Comparison of ENCODE assay signal across 19 cellular contexts in the genomic region with DNA sequence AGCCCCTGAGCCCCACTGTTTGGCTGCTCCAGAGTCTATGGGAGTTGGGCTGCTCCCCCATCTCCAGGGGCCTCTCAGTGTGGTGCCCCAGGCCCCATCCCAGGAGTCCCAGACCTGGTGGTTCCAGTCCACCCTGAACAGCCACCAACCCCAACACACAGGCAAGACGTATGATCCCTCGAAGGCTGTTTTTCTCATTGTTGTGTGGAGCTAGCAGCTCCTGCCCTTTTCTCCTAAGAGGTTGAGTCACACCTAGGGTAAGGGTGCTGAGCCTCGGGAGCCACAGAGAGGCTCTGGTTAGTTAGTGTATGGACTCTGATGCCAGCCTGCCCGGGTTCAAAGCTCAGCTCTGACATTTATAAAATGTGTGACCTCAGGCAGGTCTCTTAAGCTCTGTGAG. TPM values are rescaled to one million over a fixed set of nuclear protein-coding genes. Genes with fewer than 3 reads are reported as not detected.
DNase-seq lines count a peak whose midpoint lies in the region; ATAC-seq, FAIRE-seq and TF ChIP-seq lines count a peak whose summit lies in the region.
"Had no signal": no experiment of that assay in that cellular context is flagged by ENCODE, and none has a peak within 500 bp of the region (broad histone marks: within the 10 kb centered on the region; RNA-seq: fewer than 3 reads in every experiment).

No MANE protein-coding gene starts in this region.

- no peaks in the 10 kb centered on the region for H3K9me1 ChIP-seq in keratinocyte (ENCODE audit: control insufficient read depth, extremely low read depth, insufficient read depth, low read length)

- H4K20me1 ChIP-seq in GM23248 (ENCODE audit: insufficient read depth) (no peaks in the 10 kb centered on the region), keratinocyte (ENCODE audit: control insufficient read depth, extremely low read depth, insufficient read depth, low read length) (no peaks in the 10 kb centered on the region), smooth muscle cell (ENCODE audit: low read depth) (peaks cover 8% of the 10 kb centered on the region)

- no peaks in the 10 kb centered on the region for H3K27me3 ChIP-seq in GM23248 (replicated peaks; ENCODE audit: insufficient read depth)
- H3K27me3 ChIP-seq in adipocyte (replicated peaks; ENCODE audit: control insufficient read depth, insufficient read depth, low read length) = no peaks in the 10 kb centered on the region
- no peaks in the 10 kb centered on the region for H3K27me3 ChIP-seq in keratinocyte (ENCODE audit: control insufficient read depth, extremely low read depth, insufficient read depth, low read length)
- no peaks in the 10 kb centered on the region for H3K27me3 ChIP-seq in smooth muscle cell (ENCODE audit: low read depth)
- H3K27me3 ChIP-seq: BLaER1 had no signal

- H3K9ac ChIP-seq in GM23248 (peak overlapping the region; percentile 59), adipocyte (ENCODE audit: low read length) (peak overlapping the region; percentile 71), keratinocyte (ENCODE audit: control insufficient read depth, extremely low read depth, insufficient read depth, low read length) (peak overlapping the region; percentile 82), smooth muscle cell (ENCODE audit: low read depth) (peak overlapping the region; percentile 62)
- H3K9ac ChIP-seq: BLaER1 had no signal

- in situ Hi-C loops in GM23248 (cut with MboI) = loop anchor here (5.0 to 10.0 kb wide), 2 partner anchors 102 to 275 kb away; no protein-coding TSS in a partner anchor

- peaks cover 59% of the 10 kb centered on the region for H3F3A ChIP-seq in GM23248 (ENCODE audit: insufficient read depth)
- H3F3A ChIP-seq in smooth muscle cell (ENCODE audit: low read depth) = peaks cover 33% of the 10 kb centered on the region

- ATAC-seq in HG03442 (IDR thresholded peaks at IDR 0.05; ENCODE audit: unreplicated experiment) (no peak), GM19455 (IDR thresholded peaks at IDR 0.05; ENCODE audit: unreplicated experiment) (no peak)

- H3K4me3 ChIP-seq in GM23248 (no peak overlapping the region), adipocyte (ENCODE audit: low read length) (no peak overlapping the region), keratinocyte (ENCODE audit: control insufficient read depth in 2 of 3, extremely low read depth in 1 of 3, insufficient read depth in 2 of 3, low read depth in 1 of 3, low read length in 3 of 3) (peak overlapping the region in 1 of 3 experiments; percentile 40), smooth muscle cell (no peak overlapping the region)
- H3K4me3 ChIP-seq: BLaER1 had no signal

- TF ChIP-seq CTCF in keratinocyte (optimal IDR thresholded peaks at IDR 0.05 in 1 of 3, IDR thresholded peaks at IDR 0.05 in 1 of 3, conservative IDR thresholded peaks at IDR 0.05 in 1 of 3; ENCODE audit: extremely low read depth in 1 of 3, insufficient read depth in 2 of 3, low read length in 3 of 3) (no peak), smooth muscle cell (IDR thresholded peaks at IDR 0.05; ENCODE audit: borderline replicate concordance, insufficient read depth, poor library complexity, severe bottlenecking) (no peak)

- peak; percentile 71 for DNase-seq in GM23248
- DNase-seq in adipocyte (ENCODE audit: low read depth) = no peak
- DNase-seq in keratinocyte (ENCODE audit: low read depth, low spot score) = no peak
- no peak for DNase-seq in smooth muscle cell (lab: John Stamatoyannopoulos, UW; ENCODE audit: unreplicated experiment)
- DNase-seq in inferior parietal cortex (ENCODE audit: extremely low spot score) = no peak
- DNase-seq in NCI-H2081 treated with DMSO at 0.1 percent for 48 hours (lab: John Stamatoyannopoulos, UW) = no peak
- DNase-seq: activated CD4-positive, alpha-beta T cell treated with anti-CD3 and anti-CD28 coated beads, Interleukin-2, amount 10 ng/mL, durations not matched to agents 24 days and 14 days; activated T-cell treated with anti-CD3 and anti-CD28 coated beads, Interleukin-2, amount 50 U/mL, for 48 hours; amygdala; effector CD4-positive, alpha-beta T cell; glutamatergic neuron; NCI-H2171; stimulated activated CD8-positive, alpha-beta memory T cell treated with anti-CD3 and anti-CD28 coated beads, Interleukin-4, amount 100 ng/mL, for 48 hours had no signal

- H2AFZ ChIP-seq in GM23248 = 0 out of 2 replicates have a peak overlapping the region, but pooled peaks have one; percentile 16
- peak overlapping the region; percentile 21 for H2AFZ ChIP-seq in keratinocyte (ENCODE audit: control insufficient read depth, low read length)
- H2AFZ ChIP-seq in smooth muscle cell (ENCODE audit: low read depth) = no peak overlapping the region

- H3K9me3 ChIP-seq in GM23248 (ENCODE audit: low read depth) (no peaks in the 10 kb centered on the region), adipocyte (ENCODE audit: control insufficient read depth, low read length) (no peaks in the 10 kb centered on the region), keratinocyte (ENCODE audit: control insufficient read depth, low read depth, low read length) (no peaks in the 10 kb centered on the region), smooth muscle cell (replicated peaks; ENCODE audit: low read depth) (no peaks in the 10 kb centered on the region)
- H3K9me3 ChIP-seq: BLaER1, neutrophil had no signal

- peak overlapping the region; percentile 45 for H3K4me2 ChIP-seq in GM23248 (ENCODE audit: unreplicated experiment)
- H3K4me2 ChIP-seq in keratinocyte (ENCODE audit: control insufficient read depth, extremely low read depth, insufficient read depth, low read depth, low read length) = peak overlapping the region; percentile 75
- peak overlapping the region; percentile 8 for H3K4me2 ChIP-seq in smooth muscle cell
- H3K4me2 ChIP-seq: BLaER1 had no signal

- dilution Hi-C loops in keratinocyte (cut with MboI; ENCODE audit: extremely low pct_ligation_motif_present, low sequenced_read_pairs) = no loop called here

- H3K36me3 ChIP-seq in GM23248 (ENCODE audit: low read depth) = peaks cover 12% of the 10 kb centered on the region; the same call in 1 of the 2 replicates
- peaks cover 20% of the 10 kb centered on the region for H3K36me3 ChIP-seq in adipocyte (ENCODE audit: control insufficient read depth, insufficient read depth, low read length, severe bottlenecking)
- H3K36me3 ChIP-seq in keratinocyte (ENCODE audit: control insufficient read depth in 2 of 2, extremely low read depth in 1 of 2, insufficient read depth in 2 of 2, low read length in 2 of 2) = peaks cover 0 to 4% of the 10 kb centered on the region in 2 experiments
- H3K36me3 ChIP-seq in smooth muscle cell (ENCODE audit: low read depth) = no peaks in the 10 kb centered on the region
- H3K36me3 ChIP-seq: neutrophil had no signal

- FAIRE-seq in keratinocyte (lab: Jason Lieb, UNC) = peak; percentile 64

- 48 to 49% methylated on average over 4 of the region's 4 CpGs for whole genome bisulfite sequencing in GM23248 (ENCODE audit: low coverage in 1 of 2, low lambda C conversion rate in 2 of 2, missing lambda C conversion rate in 2 of 2), 2 experiments
- 51% methylated on average over 4 of the region's 4 CpGs for WGBS in smooth muscle cell (ENCODE audit: low lambda C conversion rate)

- H3K27ac ChIP-seq in GM23248 = peak overlapping the region; percentile 95
- H3K27ac ChIP-seq in keratinocyte (ENCODE audit: control insufficient read depth, insufficient read depth, low read length) = peak overlapping the region; percentile 95
- peak overlapping the region; percentile 87 for H3K27ac ChIP-seq in smooth muscle cell (ENCODE audit: low read depth)
- H3K27ac ChIP-seq: BLaER1, HL-60, neutrophil had no signal

- H3K79me2 ChIP-seq in GM23248 (ENCODE audit: insufficient read depth) (no peaks in the 10 kb centered on the region), keratinocyte (ENCODE audit: control insufficient read depth, insufficient read depth, low read length) (no peaks in the 10 kb centered on the region), smooth muscle cell (ENCODE audit: low read depth) (no peaks in the 10 kb centered on the region)

- no peaks in the 10 kb centered on the region for H3K9me2 ChIP-seq in GM23248 (ENCODE audit: insufficient read depth)

- H3K4me1 ChIP-seq in GM23248 (ENCODE audit: insufficient read depth) (peaks cover 45% of the 10 kb centered on the region), adipocyte (ENCODE audit: control insufficient read depth, insufficient read depth, low read length) (peaks cover 64% of the 10 kb centered on the region), keratinocyte (ENCODE audit: control insufficient read depth, extremely low read depth, insufficient read depth, low read length) (peaks cover 43% of the 10 kb centered on the region), smooth muscle cell (ENCODE audit: low read depth) (peaks cover 12% of the 10 kb centered on the region)

RNA-seq across cellular contexts. Expression of a gene that starts 47.1 kb away (rescaled TPM):
- total RNA-seq in GM23248 (2014; rRNA removed; shearing (Covaris generic)) = 107 and 137 TPM in 2 replicates
- 304 and 335 TPM in 2 replicates for polyA plus RNA-seq in GM23248 (2016; fragmentation: Nextera tagmentation; extraction: Ambion mirVana)
- 9.7 to 24.4 TPM (median 13.7 TPM) in 3 replicates for polyA plus RNA-seq in keratinocyte
- 12.4 TPM for polyA plus RNA-seq in keratinocyte (2011; ENCODE audit: low read depth)
- polyA plus RNA-seq in keratinocyte (2011; cell fraction: cytosol; rRNA removed) = 7.2 and 13.8 TPM in 2 replicates
- 16.0 and 18.5 TPM in 2 replicates for polyA plus RNA-seq in keratinocyte (2011; cell fraction: nucleus; rRNA removed)
- polyA plus RNA-seq in keratinocyte (2012; ENCODE audit: low replicate concordance) = 15.2 and 35.7 TPM in 2 replicates
- polyA minus RNA-seq in keratinocyte = 13.9 to 37.6 TPM (median 14.2 TPM) in 3 replicates
- polyA minus RNA-seq in keratinocyte (2011; cell fraction: cytosol; rRNA and poly(A)+ RNA removed) = 25.9 TPM
- polyA minus RNA-seq in keratinocyte (2011; cell fraction: nucleus; rRNA and poly(A)+ RNA removed) = 18.0 and 22.1 TPM in 2 replicates
- 86.4 and 90.9 TPM in 2 replicates for total RNA-seq in smooth muscle cell
- 288 and 296 TPM in 2 replicates for polyA plus RNA-seq in smooth muscle cell
- total RNA-seq: activated CD4-positive, alpha-beta T cell treated with anti-CD3 and anti-CD28 coated beads, Interleukin-2, amount 10 ng/mL, durations not matched to agents 24 days and 14 days; T-helper 1 cell treated with Interleukin-12 subunit alpha and Interleukin-12 subunit beta and Interleukin-4 antibody, amounts not matched to agents 30 ng/mL and 1 ng/mL, for 36 hours had no signal

Comparison
In these comparisons a context has a peak if more than half of its experiments do, and no peak if none do; other contexts are left out.
1. H3K4me2 ChIP-seq: peak in every context shown above with its lines; median percentile 75 in keratinocyte; 45 in GM23248; 8 in smooth muscle cell.